In genomic region chr19:45692187-45693111, GRCh38 we compare ENCODE assay signal across 1 cellular context.
TF ChIP-seq lines count a peak whose summit lies in the region.

Gene QPCTL, plus strand, starts transcription at chr19:45692666. Its CDS starts 38 bp downstream, at chr19:45692704.

TF ChIP-seq in WTC11, 78 proteins besides CTCF, POLR2A, EP300 and RAD21 (continued from another document):
- TF ChIP-seq, protein P1, sequence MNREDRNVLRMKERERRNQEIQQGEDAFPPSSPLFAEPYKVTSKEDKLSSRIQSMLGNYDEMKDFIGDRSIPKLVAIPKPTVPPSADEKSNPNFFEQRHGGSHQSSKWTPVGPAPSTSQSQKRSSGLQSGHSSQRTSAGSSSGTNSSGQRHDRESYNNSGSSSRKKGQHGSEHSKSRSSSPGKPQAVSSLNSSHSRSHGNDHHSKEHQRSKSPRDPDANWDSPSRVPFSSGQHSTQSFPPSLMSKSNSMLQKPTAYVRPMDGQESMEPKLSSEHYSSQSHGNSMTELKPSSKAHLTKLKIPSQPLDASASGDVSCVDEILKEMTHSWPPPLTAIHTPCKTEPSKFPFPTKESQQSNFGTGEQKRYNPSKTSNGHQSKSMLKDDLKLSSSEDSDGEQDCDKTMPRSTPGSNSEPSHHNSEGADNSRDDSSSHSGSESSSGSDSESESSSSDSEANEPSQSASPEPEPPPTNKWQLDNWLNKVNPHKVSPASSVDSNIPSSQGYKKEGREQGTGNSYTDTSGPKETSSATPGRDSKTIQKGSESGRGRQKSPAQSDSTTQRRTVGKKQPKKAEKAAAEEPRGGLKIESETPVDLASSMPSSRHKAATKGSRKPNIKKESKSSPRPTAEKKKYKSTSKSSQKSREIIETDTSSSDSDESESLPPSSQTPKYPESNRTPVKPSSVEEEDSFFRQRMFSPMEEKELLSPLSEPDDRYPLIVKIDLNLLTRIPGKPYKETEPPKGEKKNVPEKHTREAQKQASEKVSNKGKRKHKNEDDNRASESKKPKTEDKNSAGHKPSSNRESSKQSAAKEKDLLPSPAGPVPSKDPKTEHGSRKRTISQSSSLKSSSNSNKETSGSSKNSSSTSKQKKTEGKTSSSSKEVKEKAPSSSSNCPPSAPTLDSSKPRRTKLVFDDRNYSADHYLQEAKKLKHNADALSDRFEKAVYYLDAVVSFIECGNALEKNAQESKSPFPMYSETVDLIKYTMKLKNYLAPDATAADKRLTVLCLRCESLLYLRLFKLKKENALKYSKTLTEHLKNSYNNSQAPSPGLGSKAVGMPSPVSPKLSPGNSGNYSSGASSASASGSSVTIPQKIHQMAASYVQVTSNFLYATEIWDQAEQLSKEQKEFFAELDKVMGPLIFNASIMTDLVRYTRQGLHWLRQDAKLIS (CRISPR knock-in tag; IDR thresholded peaks at IDR 0.05; ENCODE audit: borderline replicate concordance) = no peak
- TF ChIP-seq MAX (CRISPR knock-in tag; IDR thresholded peaks at IDR 0.05) (peak; percentile 87), CREM (CRISPR knock-in tag; IDR thresholded peaks at IDR 0.05) (no peak; the same call in 1 of the 2 replicates), MXD4 (CRISPR knock-in tag; IDR thresholded peaks at IDR 0.05; ENCODE audit: borderline replicate concordance) (no peak), RELA (CRISPR knock-in tag; IDR thresholded peaks at IDR 0.05; ENCODE audit: borderline replicate concordance) (0 out of 2 replicates have a peak, but pooled peaks have one; percentile 17), ZNF425 (CRISPR knock-in tag; conservative IDR thresholded peaks at IDR 0.05) (no peak), HMGA2 (CRISPR knock-in tag; IDR thresholded peaks at IDR 0.05) (no peak), E2F5 (CRISPR knock-in tag; IDR thresholded peaks at IDR 0.05) (no peak), ZNF219 (CRISPR knock-in tag; IDR thresholded peaks at IDR 0.05; ENCODE audit: borderline replicate concordance) (no peak), ZNF138 (CRISPR knock-in tag; conservative IDR thresholded peaks at IDR 0.05) (no peak), CDX4 (CRISPR knock-in tag; IDR thresholded peaks at IDR 0.05; ENCODE audit: borderline replicate concordance) (no peak), EMX1 (CRISPR knock-in tag; IDR thresholded peaks at IDR 0.05) (no peak), KAT7 (CRISPR knock-in tag; IDR thresholded peaks at IDR 0.05; ENCODE audit: borderline replicate concordance) (0 out of 2 replicates have a peak, but pooled peaks have one; percentile 69), ZNF317 (CRISPR knock-in tag; IDR thresholded peaks at IDR 0.05; ENCODE audit: borderline replicate concordance, low read depth) (no peak), SMAD4 (CRISPR knock-in tag; IDR thresholded peaks at IDR 0.05) (no peak), CREB1 (CRISPR knock-in tag; IDR thresholded peaks at IDR 0.05) (0 out of 2 replicates have a peak, but pooled peaks have one; percentile 23), ELF4 (CRISPR knock-in tag; IDR thresholded peaks at IDR 0.05; ENCODE audit: low read depth) (no peak), ZNF232 (CRISPR knock-in tag; IDR thresholded peaks at IDR 0.05) (no peak), NFE2L1 (CRISPR knock-in tag; IDR thresholded peaks at IDR 0.05) (peak; percentile 46; the same call in 1 of the 2 replicates), ZSCAN18 (CRISPR knock-in tag; IDR thresholded peaks at IDR 0.05) (no peak), NFYB (CRISPR knock-in tag; conservative IDR thresholded peaks at IDR 0.05; ENCODE audit: low read depth) (peak; percentile 89), ZNF671 (CRISPR knock-in tag; IDR thresholded peaks at IDR 0.05) (no peak), MLX (CRISPR knock-in tag; IDR thresholded peaks at IDR 0.05) (no peak), NFATC4 (CRISPR knock-in tag; IDR thresholded peaks at IDR 0.05) (no peak), SP1 (CRISPR knock-in tag; conservative IDR thresholded peaks at IDR 0.05) (peak; percentile 80), TEAD1 (CRISPR knock-in tag; IDR thresholded peaks at IDR 0.05) (0 out of 2 replicates have a peak, but pooled peaks have one; percentile 35), RORB (CRISPR knock-in tag; IDR thresholded peaks at IDR 0.05) (no peak), GTF2I (CRISPR knock-in tag; conservative IDR thresholded peaks at IDR 0.05) (no peak), IRF2 (CRISPR knock-in tag; IDR thresholded peaks at IDR 0.05; ENCODE audit: borderline replicate concordance, low read depth) (no peak), MYBL2 (CRISPR knock-in tag; IDR thresholded peaks at IDR 0.05) (no peak), GRHL2 (CRISPR knock-in tag; IDR thresholded peaks at IDR 0.05; ENCODE audit: insufficient replicate concordance, severe bottlenecking) (no peak), TP53 (CRISPR knock-in tag; IDR thresholded peaks at IDR 0.05) (no peak), ETV6 (CRISPR knock-in tag; IDR thresholded peaks at IDR 0.05) (peak; percentile 85), GABPB1 (CRISPR knock-in tag; IDR thresholded peaks at IDR 0.05) (peak; percentile 31; the same call in 1 of the 2 replicates), ATF1 (CRISPR knock-in tag; IDR thresholded peaks at IDR 0.05) (no peak)
- TF ChIP-seq, protein P2, sequence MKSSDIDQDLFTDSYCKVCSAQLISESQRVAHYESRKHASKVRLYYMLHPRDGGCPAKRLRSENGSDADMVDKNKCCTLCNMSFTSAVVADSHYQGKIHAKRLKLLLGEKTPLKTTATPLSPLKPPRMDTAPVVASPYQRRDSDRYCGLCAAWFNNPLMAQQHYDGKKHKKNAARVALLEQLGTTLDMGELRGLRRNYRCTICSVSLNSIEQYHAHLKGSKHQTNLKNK (CRISPR knock-in tag; IDR thresholded peaks at IDR 0.05) = no peak
- TF ChIP-seq, protein P3, sequence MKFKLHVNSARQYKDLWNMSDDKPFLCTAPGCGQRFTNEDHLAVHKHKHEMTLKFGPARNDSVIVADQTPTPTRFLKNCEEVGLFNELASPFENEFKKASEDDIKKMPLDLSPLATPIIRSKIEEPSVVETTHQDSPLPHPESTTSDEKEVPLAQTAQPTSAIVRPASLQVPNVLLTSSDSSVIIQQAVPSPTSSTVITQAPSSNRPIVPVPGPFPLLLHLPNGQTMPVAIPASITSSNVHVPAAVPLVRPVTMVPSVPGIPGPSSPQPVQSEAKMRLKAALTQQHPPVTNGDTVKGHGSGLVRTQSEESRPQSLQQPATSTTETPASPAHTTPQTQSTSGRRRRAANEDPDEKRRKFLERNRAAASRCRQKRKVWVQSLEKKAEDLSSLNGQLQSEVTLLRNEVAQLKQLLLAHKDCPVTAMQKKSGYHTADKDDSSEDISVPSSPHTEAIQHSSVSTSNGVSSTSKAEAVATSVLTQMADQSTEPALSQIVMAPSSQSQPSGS (CRISPR knock-in tag; IDR thresholded peaks at IDR 0.05; ENCODE audit: borderline replicate concordance, low read depth) = no peak
- TF ChIP-seq, protein P4, sequence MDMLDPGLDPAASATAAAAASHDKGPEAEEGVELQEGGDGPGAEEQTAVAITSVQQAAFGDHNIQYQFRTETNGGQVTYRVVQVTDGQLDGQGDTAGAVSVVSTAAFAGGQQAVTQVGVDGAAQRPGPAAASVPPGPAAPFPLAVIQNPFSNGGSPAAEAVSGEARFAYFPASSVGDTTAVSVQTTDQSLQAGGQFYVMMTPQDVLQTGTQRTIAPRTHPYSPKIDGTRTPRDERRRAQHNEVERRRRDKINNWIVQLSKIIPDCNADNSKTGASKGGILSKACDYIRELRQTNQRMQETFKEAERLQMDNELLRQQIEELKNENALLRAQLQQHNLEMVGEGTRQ (CRISPR knock-in tag; IDR thresholded peaks at IDR 0.05) = no peak
- TF ChIP-seq, protein P5, sequence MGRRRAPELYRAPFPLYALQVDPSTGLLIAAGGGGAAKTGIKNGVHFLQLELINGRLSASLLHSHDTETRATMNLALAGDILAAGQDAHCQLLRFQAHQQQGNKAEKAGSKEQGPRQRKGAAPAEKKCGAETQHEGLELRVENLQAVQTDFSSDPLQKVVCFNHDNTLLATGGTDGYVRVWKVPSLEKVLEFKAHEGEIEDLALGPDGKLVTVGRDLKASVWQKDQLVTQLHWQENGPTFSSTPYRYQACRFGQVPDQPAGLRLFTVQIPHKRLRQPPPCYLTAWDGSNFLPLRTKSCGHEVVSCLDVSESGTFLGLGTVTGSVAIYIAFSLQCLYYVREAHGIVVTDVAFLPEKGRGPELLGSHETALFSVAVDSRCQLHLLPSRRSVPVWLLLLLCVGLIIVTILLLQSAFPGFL (CRISPR knock-in tag; IDR thresholded peaks at IDR 0.05; ENCODE audit: borderline replicate concordance) = no peak
- TF ChIP-seq, protein P6, sequence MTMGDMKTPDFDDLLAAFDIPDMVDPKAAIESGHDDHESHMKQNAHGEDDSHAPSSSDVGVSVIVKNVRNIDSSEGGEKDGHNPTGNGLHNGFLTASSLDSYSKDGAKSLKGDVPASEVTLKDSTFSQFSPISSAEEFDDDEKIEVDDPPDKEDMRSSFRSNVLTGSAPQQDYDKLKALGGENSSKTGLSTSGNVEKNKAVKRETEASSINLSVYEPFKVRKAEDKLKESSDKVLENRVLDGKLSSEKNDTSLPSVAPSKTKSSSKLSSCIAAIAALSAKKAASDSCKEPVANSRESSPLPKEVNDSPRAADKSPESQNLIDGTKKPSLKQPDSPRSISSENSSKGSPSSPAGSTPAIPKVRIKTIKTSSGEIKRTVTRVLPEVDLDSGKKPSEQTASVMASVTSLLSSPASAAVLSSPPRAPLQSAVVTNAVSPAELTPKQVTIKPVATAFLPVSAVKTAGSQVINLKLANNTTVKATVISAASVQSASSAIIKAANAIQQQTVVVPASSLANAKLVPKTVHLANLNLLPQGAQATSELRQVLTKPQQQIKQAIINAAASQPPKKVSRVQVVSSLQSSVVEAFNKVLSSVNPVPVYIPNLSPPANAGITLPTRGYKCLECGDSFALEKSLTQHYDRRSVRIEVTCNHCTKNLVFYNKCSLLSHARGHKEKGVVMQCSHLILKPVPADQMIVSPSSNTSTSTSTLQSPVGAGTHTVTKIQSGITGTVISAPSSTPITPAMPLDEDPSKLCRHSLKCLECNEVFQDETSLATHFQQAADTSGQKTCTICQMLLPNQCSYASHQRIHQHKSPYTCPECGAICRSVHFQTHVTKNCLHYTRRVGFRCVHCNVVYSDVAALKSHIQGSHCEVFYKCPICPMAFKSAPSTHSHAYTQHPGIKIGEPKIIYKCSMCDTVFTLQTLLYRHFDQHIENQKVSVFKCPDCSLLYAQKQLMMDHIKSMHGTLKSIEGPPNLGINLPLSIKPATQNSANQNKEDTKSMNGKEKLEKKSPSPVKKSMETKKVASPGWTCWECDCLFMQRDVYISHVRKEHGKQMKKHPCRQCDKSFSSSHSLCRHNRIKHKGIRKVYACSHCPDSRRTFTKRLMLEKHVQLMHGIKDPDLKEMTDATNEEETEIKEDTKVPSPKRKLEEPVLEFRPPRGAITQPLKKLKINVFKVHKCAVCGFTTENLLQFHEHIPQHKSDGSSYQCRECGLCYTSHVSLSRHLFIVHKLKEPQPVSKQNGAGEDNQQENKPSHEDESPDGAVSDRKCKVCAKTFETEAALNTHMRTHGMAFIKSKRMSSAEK (CRISPR knock-in tag; IDR thresholded peaks at IDR 0.05; ENCODE audit: borderline replicate concordance) = no peak
